8 cellular contexts compared by ENCODE assay signal in genomic region chr6:111361648-111362047, GRCh38.
DNase-seq lines count a peak whose midpoint lies in the region; ATAC-seq and TF ChIP-seq lines count a peak whose summit lies in the region.

No MANE protein-coding gene starts in this region.

- no peaks in the 10 kb centered on the region for H4K20me1 ChIP-seq in Karpas-422 (ENCODE audit: insufficient read depth, low read depth, low read length)

- WGBS in lung, 2 donors: 46 to 53% methylated on average over 5 of the region's 5 CpGs

- no peak overlapping the region for H3K4me3 ChIP-seq in colonic mucosa
- no peak overlapping the region for H3K4me3 ChIP-seq in lung
- H3K4me3 ChIP-seq in Karpas-422 (ENCODE audit: low read length): no peak overlapping the region

- no peak overlapping the region for H3K4me2 ChIP-seq in Karpas-422 (ENCODE audit: low read depth, low read length, poor library complexity, severe bottlenecking)

- H3K36me3 ChIP-seq in colonic mucosa: no peaks in the 10 kb centered on the region
- H3K36me3 ChIP-seq in lung (ENCODE audit: control insufficient read depth in 2 of 2, insufficient read depth in 2 of 2, low read length in 2 of 2): peaks cover 1 to 13% of the 10 kb centered on the region in 2 donors
- peaks cover 41% of the 10 kb centered on the region for H3K36me3 ChIP-seq in Karpas-422 (ENCODE audit: insufficient read depth, low read length)

- ATAC-seq in lung (ENCODE audit: insufficient read depth, low FRiP score): no peak
- no peak for ATAC-seq in activated T-cell treated with anti-CD3 and anti-CD28 coated beads, Interleukin-2, amount 50 U/mL, for 4 hours
- ATAC-seq in stimulated activated naive CD8-positive, alpha-beta T cell treated with anti-CD3 and anti-CD28 coated beads, Interleukin-15, Interleukin-2, amounts not matched to agents 100 U/mL and 50 U/mL, for 24 hours: no peak

- H3K27ac ChIP-seq in colonic mucosa (no peak overlapping the region), lung (ENCODE audit: low read depth in 1 of 2, low read length in 1 of 2) (no peak overlapping the region), Karpas-422 (ENCODE audit: low read length) (no peak overlapping the region)

- no peaks in the 10 kb centered on the region for H3K4me1 Mint-ChIP-seq in activated T-cell treated with anti-CD3 and anti-CD28 coated beads, Interleukin-2, amount 50 U/mL, for 4 hours (ENCODE audit: low read depth)

- no peak overlapping the region for H2AFZ ChIP-seq in Karpas-422 (ENCODE audit: low read length)

- no peaks in the 10 kb centered on the region for H3K4me1 ChIP-seq in colonic mucosa
- H3K4me1 ChIP-seq in lung (ENCODE audit: control insufficient read depth in 2 of 2, insufficient read depth in 2 of 2, low read length in 2 of 2): no peaks in the 10 kb centered on the region
- no peaks in the 10 kb centered on the region for H3K4me1 ChIP-seq in Karpas-422 (ENCODE audit: low read length)

- DNase-seq in NCI-H2227 (lab: John Stamatoyannopoulos, UW; ENCODE audit: unreplicated experiment): peak; percentile 35
- DNase-seq in NCI-H2227 treated with DMSO at 0.1 percent for 48 hours (lab: John Stamatoyannopoulos, UW): no peak
- peak; percentile 8 for DNase-seq in NCI-H2196 treated with DMSO at 0.1 percent for 48 hours (lab: John Stamatoyannopoulos, UW; ENCODE audit: unreplicated experiment)
- DNase-seq in colonic mucosa: peak; percentile 39
- DNase-seq in lung (ENCODE audit: low spot score): no peak
- no peak for DNase-seq in activated T-cell treated with anti-CD3 and anti-CD28 coated beads, Interleukin-2, amount 50 U/mL, for 4 hours
- DNase-seq in Karpas-422: no peak
- DNase-seq in stimulated activated naive CD8-positive, alpha-beta T cell treated with anti-CD3 and anti-CD28 coated beads, Interleukin-15, Interleukin-2, amounts not matched to agents 100 U/mL and 50 U/mL, for 24 hours: no peak

- no peaks in the 10 kb centered on the region for H3K27me3 Mint-ChIP-seq in activated T-cell treated with anti-CD3 and anti-CD28 coated beads, Interleukin-2, amount 50 U/mL, for 4 hours (ENCODE audit: low read depth)

- H3K9ac ChIP-seq in colonic mucosa (ENCODE audit: low read depth in 2 of 2, low read length in 2 of 2) (no peak overlapping the region), Karpas-422 (ENCODE audit: low read length) (no peak overlapping the region)

- H3K9me3 Mint-ChIP-seq in activated T-cell treated with anti-CD3 and anti-CD28 coated beads, Interleukin-2, amount 50 U/mL, for 4 hours: no peaks in the 10 kb centered on the region

- no peak overlapping the region for H3K4me3 Mint-ChIP-seq in activated T-cell treated with anti-CD3 and anti-CD28 coated beads, Interleukin-2, amount 50 U/mL, for 4 hours

- H3K36me3 Mint-ChIP-seq in activated T-cell treated with anti-CD3 and anti-CD28 coated beads, Interleukin-2, amount 50 U/mL, for 4 hours (ENCODE audit: insufficient read depth): peaks cover 18% of the 10 kb centered on the region

- TF ChIP-seq CTCF in colonic mucosa (IDR thresholded peaks at IDR 0.05): peak; percentile 33
- peak; percentile 28 for TF ChIP-seq CTCF in lung (IDR thresholded peaks at IDR 0.05; ENCODE audit: control extremely low read depth, extremely low read depth)

- H3K9me3 ChIP-seq in colonic mucosa: no peaks in the 10 kb centered on the region
- H3K9me3 ChIP-seq in lung (ENCODE audit: control insufficient read depth in 2 of 2, insufficient read depth in 1 of 2, low read length in 1 of 2): no peaks in the 10 kb centered on the region
- no peaks in the 10 kb centered on the region for H3K9me3 ChIP-seq in Karpas-422 (ENCODE audit: low read length)

- no peaks in the 10 kb centered on the region for H3K9me2 ChIP-seq in Karpas-422 (replicated peaks; ENCODE audit: insufficient read depth, low read length)

- peaks cover 23% of the 10 kb centered on the region for H3K79me2 ChIP-seq in Karpas-422 (ENCODE audit: low read length)

- intact Hi-C loops in colonic mucosa (cut with DNase I): loop anchor here (5.0 kb wide), 1 partner anchor 116 kb away; no protein-coding TSS in a partner anchor

- no peaks in the 10 kb centered on the region for H3K27me3 ChIP-seq in colonic mucosa
- no peaks in the 10 kb centered on the region for H3K27me3 ChIP-seq in lung (ENCODE audit: control insufficient read depth, insufficient read depth)
- no peaks in the 10 kb centered on the region for H3K27me3 ChIP-seq in Karpas-422 (ENCODE audit: low read length)

Comparison
In these comparisons a context has a peak if more than half of its experiments do, and no peak if none do; other contexts are left out.
1. DNase-seq: peak in NCI-H2227 (single experiment), NCI-H2196 treated with DMSO at 0.1 percent for 48 hours (single experiment) and colonic mucosa (single experiment); none in NCI-H2227 treated with DMSO at 0.1 percent for 48 hours (single experiment), lung (single experiment), activated T-cell treated with anti-CD3 and anti-CD28 coated beads, Interleukin-2, amount 50 U/mL, for 4 hours (single experiment), Karpas-422 (single experiment) and stimulated activated naive CD8-positive, alpha-beta T cell treated with anti-CD3 and anti-CD28 coated beads, Interleukin-15, Interleukin-2, amounts not matched to agents 100 U/mL and 50 U/mL, for 24 hours (single experiment).